26 cellular contexts compared by ENCODE assay signal in genomic region chr10:8975535-8975934, GRCh38.
"Had no signal": no experiment of that assay in that cellular context is flagged by ENCODE, and none has a peak within 500 bp of the region (broad histone marks: within the 10 kb centered on the region; RNA-seq: fewer than 3 reads in every experiment).

No MANE protein-coding gene starts in this region.

- H3K27me3 ChIP-seq: adrenal gland, ascending aorta, brain microvascular endothelial cell, neutrophil, ovary, upper lobe of left lung had no signal

- H3K4me1 ChIP-seq: adrenal gland, ascending aorta, prostate gland, upper lobe of left lung had no signal

- H3K27ac ChIP-seq: adrenal gland, ascending aorta, brain microvascular endothelial cell, dorsolateral prefrontal cortex, epithelial cell of prostate, neutrophil, ovary, prostate gland, upper lobe of left lung had no signal

- FAIRE-seq: colon had no signal

- H3K27me3 Mint-ChIP-seq: activated B cell treated with CpG ODN at 0.5 μM for 24 hours; activated CD8-positive, alpha-beta memory T cell treated with anti-CD3 and anti-CD28 coated beads, Interleukin-2, amount 10 ng/mL, durations not matched to agents 7 days and 5 days; activated CD8-positive, alpha-beta T cell treated with anti-CD3 and anti-CD28 coated beads for 36 hours; memory B cell had no signal

- DNase-seq: activated B cell treated with CpG ODN at 0.5 μM for 24 hours; activated CD4-positive, alpha-beta T cell treated with anti-CD3 and anti-CD28 coated beads for 36 hours; activated CD8-positive, alpha-beta memory T cell treated with anti-CD3 and anti-CD28 coated beads, Interleukin-2, amount 10 ng/mL, durations not matched to agents 7 days and 5 days; activated CD8-positive, alpha-beta T cell treated with anti-CD3 and anti-CD28 coated beads for 36 hours; activated effector memory CD4-positive, alpha-beta T cell treated with anti-CD3 and anti-CD28 coated beads, Interleukin-2, amount 50 U/mL, for 16 hours; activated naive CD4-positive, alpha-beta T cell treated with anti-CD3 and anti-CD28 coated beads, Interleukin-2, amount 50 U/mL, for 16 hours; activated T-cell treated with anti-CD3 and anti-CD28 coated beads for 4 hours; adrenal gland; brain microvascular endothelial cell; dorsolateral prefrontal cortex; left cardiac atrium; ovary; stimulated activated CD4-positive, alpha-beta T cell treated with anti-CD3 and anti-CD28 coated beads, Interleukin-2, amount 100 ng/mL, for 48 hours; stimulated activated CD8-positive, alpha-beta memory T cell treated with anti-CD3 and anti-CD28 coated beads, Interleukin-4, amount 100 ng/mL, for 48 hours; stimulated activated naive CD4-positive, alpha-beta T cell; T1000; upper lobe of left lung had no signal

- H3K4me1 Mint-ChIP-seq: activated B cell treated with CpG ODN at 0.5 μM for 24 hours; activated CD8-positive, alpha-beta memory T cell treated with anti-CD3 and anti-CD28 coated beads, Interleukin-2, amount 10 ng/mL, durations not matched to agents 7 days and 5 days; central memory CD8-positive, alpha-beta T cell; memory B cell; nephron had no signal

- H3K36me3 ChIP-seq: adrenal gland, ascending aorta, brain microvascular endothelial cell, neutrophil, ovary, prostate gland, upper lobe of left lung had no signal

- H3K4me3 Mint-ChIP-seq: activated B cell treated with CpG ODN at 0.5 μM for 24 hours; activated CD4-positive, alpha-beta T cell treated with anti-CD3 and anti-CD28 coated beads for 36 hours; activated CD8-positive, alpha-beta memory T cell treated with anti-CD3 and anti-CD28 coated beads, Interleukin-2, amount 10 ng/mL, durations not matched to agents 7 days and 5 days; activated CD8-positive, alpha-beta T cell treated with anti-CD3 and anti-CD28 coated beads for 36 hours; central memory CD8-positive, alpha-beta T cell; memory B cell; nephron; T-helper 1 cell treated with Interleukin-12 subunit alpha and Interleukin-12 subunit beta and Interleukin-4 antibody, amounts not matched to agents 30 μg/mL and 1 μg/mL, for 36 hours had no signal

- H3K9me3 ChIP-seq: adrenal gland, ascending aorta, neutrophil, ovary, prostate gland, upper lobe of left lung had no signal

- ATAC-seq: activated CD4-positive, alpha-beta T cell treated with anti-CD3 and anti-CD28 coated beads for 36 hours; activated CD8-positive, alpha-beta memory T cell treated with anti-CD3 and anti-CD28 coated beads, Interleukin-2, amount 10 ng/mL, durations not matched to agents 7 days and 5 days; activated CD8-positive, alpha-beta T cell treated with anti-CD3 and anti-CD28 coated beads for 36 hours; left cardiac atrium had no signal

- H3K9me3 Mint-ChIP-seq: activated CD8-positive, alpha-beta T cell treated with anti-CD3 and anti-CD28 coated beads for 36 hours; central memory CD8-positive, alpha-beta T cell; nephron; T-helper 1 cell treated with Interleukin-12 subunit alpha and Interleukin-12 subunit beta and Interleukin-4 antibody, amounts not matched to agents 30 μg/mL and 1 μg/mL, for 36 hours had no signal

- H3K27ac Mint-ChIP-seq: activated B cell treated with CpG ODN at 0.5 μM for 24 hours; activated CD4-positive, alpha-beta T cell treated with anti-CD3 and anti-CD28 coated beads for 36 hours; activated CD8-positive, alpha-beta memory T cell treated with anti-CD3 and anti-CD28 coated beads, Interleukin-2, amount 10 ng/mL, durations not matched to agents 7 days and 5 days; activated CD8-positive, alpha-beta T cell treated with anti-CD3 and anti-CD28 coated beads for 36 hours; memory B cell; nephron; T-helper 1 cell treated with Interleukin-12 subunit alpha and Interleukin-12 subunit beta and Interleukin-4 antibody, amounts not matched to agents 30 μg/mL and 1 μg/mL, for 36 hours had no signal

- H3K4me3 ChIP-seq: adrenal gland, ascending aorta, dorsolateral prefrontal cortex, ovary, prostate gland, upper lobe of left lung had no signal

- H3K36me3 Mint-ChIP-seq: activated CD8-positive, alpha-beta memory T cell treated with anti-CD3 and anti-CD28 coated beads, Interleukin-2, amount 10 ng/mL, durations not matched to agents 7 days and 5 days; memory B cell had no signal
